19 cellular contexts compared by ENCODE assay signal in genomic region chr3:102741694-102742093, GRCh38.
DNase-seq lines count a peak whose midpoint lies in the region; ATAC-seq and TF ChIP-seq lines count a peak whose summit lies in the region.
"Had no signal": no experiment of that assay in that cellular context is flagged by ENCODE, and none has a peak within 500 bp of the region (broad histone marks: within the 10 kb centered on the region; RNA-seq: fewer than 3 reads in every experiment).

No MANE protein-coding gene starts in this region.

- dilution Hi-C loops in mammary epithelial cell (cut with HindIII; ENCODE audit: low sequenced_read_pairs): no loop called here

- no peaks in the 10 kb centered on the region for H3K36me3 Mint-ChIP-seq in MCF 10A (ENCODE audit: insufficient read depth, unreplicated experiment)
- H3K36me3 Mint-ChIP-seq in stimulated activated effector memory CD8-positive, alpha-beta T cell treated with anti-CD3 and anti-CD28 coated beads, Interleukin-12 subunit alpha, Interleukin-12 subunit beta, amount 100 ng/mL, for 72 hours: no peaks in the 10 kb centered on the region
- H3K36me3 Mint-ChIP-seq: CD14-positive monocyte; CD8-positive, alpha-beta memory T cell had no signal

- H2AK5ac ChIP-seq in trophoblast cell (ENCODE audit: low read length): no peak overlapping the region

- intact Hi-C loops in MCF 10A (cut with micrococcal nuclease) (loop anchor here (1.0 to 2.0 kb wide), 2 partner anchors 68 to 513 kb away; no protein-coding TSS in a partner anchor), mammary epithelial cell (cut with micrococcal nuclease) (loop anchor here (1.0 to 2.0 kb wide), 2 partner anchors 68 to 513 kb away; no protein-coding TSS in a partner anchor)

- H3K27ac ChIP-seq in mammary epithelial cell (ENCODE audit: insufficient read depth, low read depth, low read length) (no peak overlapping the region), trophoblast cell (ENCODE audit: low read depth, low read length) (no peak overlapping the region)
- H3K27ac ChIP-seq: A549; BLaER1 treated with 17β-estradiol and CSF1 and Interleukin-3, amounts not matched to agents 10 nM and 100 nM had no signal

- BruUV-seq in MCF 10A (replicated peaks; lab: Mats Ljungman, UMichigan) (no TSS peak), mammary epithelial cell (replicated peaks; lab: Mats Ljungman, UMichigan) (no TSS peak)

- no peaks in the 10 kb centered on the region for H3K79me1 ChIP-seq in trophoblast cell (ENCODE audit: low read length)

- in situ Hi-C loops in mammary epithelial cell (cut with MboI; ENCODE audit: low sequenced_read_pairs in 2 of 2): no loop called here

- H3K4ac ChIP-seq in trophoblast cell (ENCODE audit: low read depth, low read length): no peak overlapping the region

- H2AFZ ChIP-seq in mammary epithelial cell (ENCODE audit: low read depth, low read length) (no peak overlapping the region), trophoblast cell (ENCODE audit: insufficient read depth, low read length, poor library complexity) (no peak overlapping the region)

- no peak overlapping the region for H3K14ac ChIP-seq in trophoblast cell (ENCODE audit: low read length)

- H2BK120ac ChIP-seq in trophoblast cell (ENCODE audit: insufficient read depth, low read length, poor library complexity): no peak overlapping the region

- no peak overlapping the region for H3K27ac Mint-ChIP-seq in MCF 10A (ENCODE audit: low read depth, unreplicated experiment)
- no peak overlapping the region for H3K27ac Mint-ChIP-seq in stimulated activated effector memory CD8-positive, alpha-beta T cell treated with anti-CD3 and anti-CD28 coated beads, Interleukin-12 subunit alpha, Interleukin-12 subunit beta, amount 100 ng/mL, for 72 hours
- H3K27ac Mint-ChIP-seq: CD4-positive, alpha-beta T cell; CD8-positive, alpha-beta memory T cell; HFFc6 had no signal

- no peak overlapping the region for H3K4me3 ChIP-seq in mammary epithelial cell (replicated peaks in 1 of 3; ENCODE audit: insufficient read depth in 1 of 3, low read depth in 2 of 3, low read length in 3 of 3)
- no peak overlapping the region for H3K4me3 ChIP-seq in trophoblast cell (ENCODE audit: low read depth, low read length)
- H3K4me3 ChIP-seq: A549; BLaER1 treated with 17β-estradiol and CSF1 and Interleukin-3, amounts not matched to agents 10 nM and 100 nM; HAP-1 had no signal

- H3K4me1 Mint-ChIP-seq in MCF 10A (ENCODE audit: insufficient read depth, unreplicated experiment): no peaks in the 10 kb centered on the region
- H3K4me1 Mint-ChIP-seq in stimulated activated effector memory CD8-positive, alpha-beta T cell treated with anti-CD3 and anti-CD28 coated beads, Interleukin-12 subunit alpha, Interleukin-12 subunit beta, amount 100 ng/mL, for 72 hours: no peaks in the 10 kb centered on the region
- H3K4me1 Mint-ChIP-seq: CD14-positive monocyte; CD8-positive, alpha-beta memory T cell had no signal

- TF ChIP-seq CTCF in MCF 10A (IDR thresholded peaks at IDR 0.05; ENCODE audit: unreplicated experiment) (no peak), mammary epithelial cell (conservative IDR thresholded peaks at IDR 0.05 in 1 of 2, IDR thresholded peaks at IDR 0.05 in 1 of 2; ENCODE audit: extremely low read depth in 1 of 2, insufficient read depth in 1 of 2, low read depth in 1 of 2, low read length in 2 of 2) (no peak)

- peaks cover 35% of the 10 kb centered on the region for H3K27me3 Mint-ChIP-seq in MCF 10A (ENCODE audit: insufficient read depth, unreplicated experiment)
- H3K27me3 Mint-ChIP-seq: CD4-positive, alpha-beta T cell; CD8-positive, alpha-beta memory T cell had no signal

- DNase-seq in MCF 10A (ENCODE audit: unreplicated experiment): peak; percentile 39
- DNase-seq in mammary epithelial cell: no peak
- DNase-seq in ELR (ENCODE audit: low read depth): peak; percentile 10
- peak; percentile 4 for DNase-seq in amniotic epithelial cell (ENCODE audit: low read depth)
- no peak for DNase-seq in stimulated activated effector memory CD8-positive, alpha-beta T cell treated with anti-CD3 and anti-CD28 coated beads, Interleukin-12 subunit alpha, Interleukin-12 subunit beta, amount 100 ng/mL, for 72 hours (ENCODE audit: low spot score in 2 of 2)
- DNase-seq in trophoblast cell: no peak
- no peak for DNase-seq in COR-L47 (lab: John Stamatoyannopoulos, UW)
- DNase-seq: 8988T; AML-193; CD4-positive, alpha-beta T cell; CD8-positive, alpha-beta memory T cell; DMS79 treated with DMSO at 0.1 percent for 48 hours; GOT3; HFFc6 had no signal

- H3K4me1 ChIP-seq in mammary epithelial cell (ENCODE audit: insufficient read depth, low read length) (no peaks in the 10 kb centered on the region), trophoblast cell (ENCODE audit: control insufficient read depth in 1 of 2, insufficient read depth in 2 of 2, low read length in 2 of 2) (no peaks in the 10 kb centered on the region)
- H3K4me1 ChIP-seq: A549; BLaER1 treated with 17β-estradiol and CSF1 and Interleukin-3, amounts not matched to agents 10 nM and 100 nM; HAP-1 had no signal

- no peak overlapping the region for H3K18ac ChIP-seq in trophoblast cell (ENCODE audit: low read length)

- H3K23ac ChIP-seq in trophoblast cell (ENCODE audit: low read length): no peak overlapping the region

- CTCF ChIA-PET in MCF 10A (lab: Yijun Ruan, JAX) (interaction anchor here (2.9 kb wide), 1 partner anchor 69 kb away, joined by 44 read pairs; no protein-coding TSS in a partner anchor), mammary epithelial cell (lab: Charles Lee; ENCODE audit: low non-redundant PET) (interaction anchor here (0.6 to 1.5 kb wide), 2 partner anchors 68 to 69 kb away, joined by 10 to 13 read pairs; no protein-coding TSS in a partner anchor)

- H4K20me1 ChIP-seq in mammary epithelial cell (ENCODE audit: insufficient read depth, low read length): no peaks in the 10 kb centered on the region
- H4K20me1 ChIP-seq: BLaER1 treated with 17β-estradiol and CSF1 and Interleukin-3, amounts not matched to agents 10 nM and 100 nM had no signal

- no peak overlapping the region for H4K91ac ChIP-seq in trophoblast cell (ENCODE audit: low read depth, low read length)

- H3K79me2 ChIP-seq in mammary epithelial cell (ENCODE audit: insufficient read depth, low read length): no peaks in the 10 kb centered on the region
- H3K79me2 ChIP-seq in trophoblast cell (ENCODE audit: control insufficient read depth, insufficient read depth, low read length, poor library complexity): no peaks in the 10 kb centered on the region

- H3K27me3 ChIP-seq in mammary epithelial cell (ENCODE audit: insufficient read depth, low read length) (no peaks in the 10 kb centered on the region), trophoblast cell (ENCODE audit: insufficient read depth, low read length) (no peaks in the 10 kb centered on the region)
- H3K27me3 ChIP-seq: BE2C; BLaER1 treated with 17β-estradiol and CSF1 and Interleukin-3, amounts not matched to agents 10 nM and 100 nM had no signal

- H4K12ac ChIP-seq in trophoblast cell (ENCODE audit: low read depth, low read length): no peak overlapping the region

- no peak overlapping the region for H3K4me3 Mint-ChIP-seq in MCF 10A (ENCODE audit: unreplicated experiment)
- H3K4me3 Mint-ChIP-seq in stimulated activated effector memory CD8-positive, alpha-beta T cell treated with anti-CD3 and anti-CD28 coated beads, Interleukin-12 subunit alpha, Interleukin-12 subunit beta, amount 100 ng/mL, for 72 hours: no peak overlapping the region
- H3K4me3 Mint-ChIP-seq: CD14-positive monocyte; CD4-positive, alpha-beta T cell; CD8-positive, alpha-beta memory T cell; HFFc6 had no signal

- H2BK12ac ChIP-seq in trophoblast cell (ENCODE audit: low read length): no peak overlapping the region

- POLR2A ChIA-PET in MCF 10A (lab: Yijun Ruan, JAX): interaction anchor here (1.0 kb wide), 1 partner anchor 53 kb away, joined by 3 read pairs; no protein-coding TSS in a partner anchor

- H3K9ac ChIP-seq in mammary epithelial cell (ENCODE audit: insufficient read depth, low read length): no peak overlapping the region
- H3K9ac ChIP-seq in trophoblast cell (ENCODE audit: low read length): no peak overlapping the region
- H3K9ac ChIP-seq: BLaER1 treated with 17β-estradiol and CSF1 and Interleukin-3, amounts not matched to agents 10 nM and 100 nM had no signal

- 61% methylated on average over 6 of the region's 6 CpGs for WGBS in mammary epithelial cell (ENCODE audit: low coverage, missing lambda C conversion rate)
- no CpG with 5 or more reads among the region's 6 CpGs for WGBS in trophoblast cell (ENCODE audit: extremely low coverage, insufficient coverage, insufficient read length)

- H2BK5ac ChIP-seq in trophoblast cell (ENCODE audit: low read depth, low read length, poor library complexity): no peak overlapping the region

- ATAC-seq in stimulated activated effector memory CD8-positive, alpha-beta T cell treated with anti-CD3 and anti-CD28 coated beads, Interleukin-12 subunit alpha, Interleukin-12 subunit beta, amount 100 ng/mL, for 72 hours: peak; percentile 5

- H3K9me3 ChIP-seq in mammary epithelial cell (replicated peaks; ENCODE audit: insufficient read depth, low read length) (no peaks in the 10 kb centered on the region), trophoblast cell (ENCODE audit: insufficient read depth, low read depth, low read length) (peaks cover 2% of the 10 kb centered on the region)
- H3K9me3 ChIP-seq: A549; BE2C; BLaER1 treated with 17β-estradiol and CSF1 and Interleukin-3, amounts not matched to agents 10 nM and 100 nM; HAP-1 had no signal

- H3K4me2 ChIP-seq in mammary epithelial cell (ENCODE audit: insufficient read depth, low read depth, low read length): no peak overlapping the region
- no peak overlapping the region for H3K4me2 ChIP-seq in trophoblast cell (ENCODE audit: low read length)
- H3K4me2 ChIP-seq: A549; BLaER1 treated with 17β-estradiol and CSF1 and Interleukin-3, amounts not matched to agents 10 nM and 100 nM had no signal

- H3K36me3 ChIP-seq in mammary epithelial cell (ENCODE audit: insufficient read depth, low read length): no peaks in the 10 kb centered on the region
- no peaks in the 10 kb centered on the region for H3K36me3 ChIP-seq in trophoblast cell (ENCODE audit: control insufficient read depth in 1 of 2, insufficient read depth in 2 of 2, low read length in 2 of 2)
- H3K36me3 ChIP-seq: BE2C; BLaER1 treated with 17β-estradiol and CSF1 and Interleukin-3, amounts not matched to agents 10 nM and 100 nM; HAP-1 had no signal

- no peaks in the 10 kb centered on the region for H3K9me3 Mint-ChIP-seq in MCF 10A (ENCODE audit: unreplicated experiment)
- no peaks in the 10 kb centered on the region for H3K9me3 Mint-ChIP-seq in stimulated activated effector memory CD8-positive, alpha-beta T cell treated with anti-CD3 and anti-CD28 coated beads, Interleukin-12 subunit alpha, Interleukin-12 subunit beta, amount 100 ng/mL, for 72 hours
- H3K9me3 Mint-ChIP-seq: CD4-positive, alpha-beta T cell; CD8-positive, alpha-beta memory T cell had no signal

- H4K8ac ChIP-seq in trophoblast cell (ENCODE audit: low read depth, low read length): no peak overlapping the region

Comparison
In these comparisons a context has a peak if more than half of its experiments do, and no peak if none do; other contexts are left out.
1. DNase-seq: peak in MCF 10A (single experiment), ELR (single experiment) and amniotic epithelial cell (single experiment); none in mammary epithelial cell (single experiment), stimulated activated effector memory CD8-positive, alpha-beta T cell treated with anti-CD3 and anti-CD28 coated beads, Interleukin-12 subunit alpha, Interleukin-12 subunit beta, amount 100 ng/mL, for 72 hours (0 of 2), trophoblast cell (0 of 2) and COR-L47 (single experiment).